Comparison of ENCODE assay signal across 1 cellular context in the genomic region with DNA sequence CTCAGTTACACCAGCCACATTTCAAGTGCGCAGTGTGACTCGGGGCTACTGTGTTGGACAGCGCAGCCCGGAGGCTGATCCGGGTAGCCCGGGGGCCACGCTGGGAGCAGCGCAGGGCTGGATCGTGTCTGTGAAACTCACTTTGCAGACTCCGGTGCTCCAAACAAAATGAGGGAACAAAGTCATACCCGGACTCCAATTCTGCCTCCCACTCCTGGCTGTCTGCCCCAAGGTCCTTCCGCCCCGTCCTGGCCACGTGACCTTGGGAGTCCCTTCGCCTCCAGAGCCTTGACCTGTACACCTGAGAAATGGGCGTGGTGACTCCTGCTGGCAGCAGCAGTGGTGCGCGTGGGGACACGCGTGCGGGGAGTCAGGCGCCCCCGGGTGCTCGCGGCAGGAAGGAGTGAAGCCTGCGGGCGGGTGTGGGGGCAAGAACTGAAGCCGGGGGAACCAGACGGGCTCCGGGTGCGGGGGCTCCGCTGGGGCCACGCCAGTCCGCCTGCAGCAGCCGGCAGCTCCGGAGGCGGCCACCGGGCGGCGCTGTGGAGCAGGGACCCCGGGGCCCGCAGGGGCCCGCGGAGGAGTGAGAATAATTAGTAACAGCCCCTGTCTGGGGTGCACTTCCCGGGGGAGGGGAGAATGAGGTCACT.
A peak's percentile ranks its signal among the peaks of the same experiment; 100 is the strongest.
TF ChIP-seq lines count a peak whose summit lies in the region.

No MANE protein-coding gene starts in this region.

TF ChIP-seq in K562, 482 proteins besides CTCF, POLR2A, EP300 and RAD21 (continued from another document):
- TF ChIP-seq, protein P1, sequence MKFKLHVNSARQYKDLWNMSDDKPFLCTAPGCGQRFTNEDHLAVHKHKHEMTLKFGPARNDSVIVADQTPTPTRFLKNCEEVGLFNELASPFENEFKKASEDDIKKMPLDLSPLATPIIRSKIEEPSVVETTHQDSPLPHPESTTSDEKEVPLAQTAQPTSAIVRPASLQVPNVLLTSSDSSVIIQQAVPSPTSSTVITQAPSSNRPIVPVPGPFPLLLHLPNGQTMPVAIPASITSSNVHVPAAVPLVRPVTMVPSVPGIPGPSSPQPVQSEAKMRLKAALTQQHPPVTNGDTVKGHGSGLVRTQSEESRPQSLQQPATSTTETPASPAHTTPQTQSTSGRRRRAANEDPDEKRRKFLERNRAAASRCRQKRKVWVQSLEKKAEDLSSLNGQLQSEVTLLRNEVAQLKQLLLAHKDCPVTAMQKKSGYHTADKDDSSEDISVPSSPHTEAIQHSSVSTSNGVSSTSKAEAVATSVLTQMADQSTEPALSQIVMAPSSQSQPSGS (CRISPR knock-in tag; IDR thresholded peaks at IDR 0.05): no peak
- TF ChIP-seq FOXA3 (CRISPR knock-in tag; conservative IDR thresholded peaks at IDR 0.05 in 1 of 2, IDR thresholded peaks at IDR 0.05 in 1 of 2) (0 out of 4 replicates have a peak, but pooled peaks of 1 of the 2 experiments have one; percentile 12), ZFX (CRISPR knock-in tag; IDR thresholded peaks at IDR 0.05) (peak; percentile 25; the same call in 1 of the 2 replicates), ILF3 (IDR thresholded peaks at IDR 0.05; ENCODE audit: borderline replicate concordance) (no peak), PTTG1 (tag; IDR thresholded peaks at IDR 0.05; ENCODE audit: low read depth) (no peak), GABPB1 (CRISPR knock-in tag; IDR thresholded peaks at IDR 0.05) (peak; percentile 37; the same call in 1 of the 2 replicates)
- TF ChIP-seq, protein P2, sequence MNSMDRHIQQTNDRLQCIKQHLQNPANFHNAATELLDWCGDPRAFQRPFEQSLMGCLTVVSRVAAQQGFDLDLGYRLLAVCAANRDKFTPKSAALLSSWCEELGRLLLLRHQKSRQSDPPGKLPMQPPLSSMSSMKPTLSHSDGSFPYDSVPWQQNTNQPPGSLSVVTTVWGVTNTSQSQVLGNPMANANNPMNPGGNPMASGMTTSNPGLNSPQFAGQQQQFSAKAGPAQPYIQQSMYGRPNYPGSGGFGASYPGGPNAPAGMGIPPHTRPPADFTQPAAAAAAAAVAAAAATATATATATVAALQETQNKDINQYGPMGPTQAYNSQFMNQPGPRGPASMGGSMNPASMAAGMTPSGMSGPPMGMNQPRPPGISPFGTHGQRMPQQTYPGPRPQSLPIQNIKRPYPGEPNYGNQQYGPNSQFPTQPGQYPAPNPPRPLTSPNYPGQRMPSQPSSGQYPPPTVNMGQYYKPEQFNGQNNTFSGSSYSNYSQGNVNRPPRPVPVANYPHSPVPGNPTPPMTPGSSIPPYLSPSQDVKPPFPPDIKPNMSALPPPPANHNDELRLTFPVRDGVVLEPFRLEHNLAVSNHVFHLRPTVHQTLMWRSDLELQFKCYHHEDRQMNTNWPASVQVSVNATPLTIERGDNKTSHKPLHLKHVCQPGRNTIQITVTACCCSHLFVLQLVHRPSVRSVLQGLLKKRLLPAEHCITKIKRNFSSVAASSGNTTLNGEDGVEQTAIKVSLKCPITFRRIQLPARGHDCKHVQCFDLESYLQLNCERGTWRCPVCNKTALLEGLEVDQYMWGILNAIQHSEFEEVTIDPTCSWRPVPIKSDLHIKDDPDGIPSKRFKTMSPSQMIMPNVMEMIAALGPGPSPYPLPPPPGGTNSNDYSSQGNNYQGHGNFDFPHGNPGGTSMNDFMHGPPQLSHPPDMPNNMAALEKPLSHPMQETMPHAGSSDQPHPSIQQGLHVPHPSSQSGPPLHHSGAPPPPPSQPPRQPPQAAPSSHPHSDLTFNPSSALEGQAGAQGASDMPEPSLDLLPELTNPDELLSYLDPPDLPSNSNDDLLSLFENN (IDR thresholded peaks at IDR 0.05; ENCODE audit: low read depth in 2 of 2, low read length in 2 of 2): no peak
